1 cellular context compared by ENCODE assay signal in the genomic region with DNA sequence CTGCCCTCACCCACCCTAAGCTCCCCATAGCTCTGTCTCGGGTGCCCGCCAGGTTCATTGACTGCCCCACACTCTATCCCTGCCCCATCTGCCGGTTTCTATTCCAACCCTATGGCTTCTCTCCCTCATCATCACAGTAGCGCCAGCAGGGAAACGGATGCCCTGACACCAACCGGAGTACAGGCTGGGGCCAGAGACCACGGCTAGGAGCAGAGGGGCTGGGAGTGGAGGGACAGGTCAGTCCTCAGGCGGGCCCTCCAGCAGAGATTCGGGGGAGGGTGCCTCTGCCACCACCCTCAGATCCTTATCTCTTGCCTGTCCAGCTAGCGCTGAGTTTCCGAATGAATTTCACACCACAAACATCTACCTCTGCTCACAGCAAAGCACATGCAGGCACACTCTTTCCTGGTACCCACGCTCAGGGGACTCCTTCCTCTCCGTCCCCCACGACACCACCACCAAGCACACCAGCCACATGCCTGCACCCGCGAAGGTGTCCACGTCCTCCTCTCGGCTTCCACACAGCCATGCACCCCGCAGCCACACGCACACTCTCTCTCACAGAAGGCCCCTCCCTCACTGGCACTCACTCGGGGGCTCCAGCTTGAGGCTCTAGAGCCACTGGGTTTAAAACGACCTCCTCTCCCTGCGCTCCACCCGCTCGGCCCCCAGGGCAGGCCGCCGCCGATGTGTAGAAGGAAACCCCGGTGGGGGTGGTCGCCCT.
TF ChIP-seq lines count a peak whose summit lies in the region.

No MANE protein-coding gene starts in this region.

TF ChIP-seq in A549, 52 proteins besides CTCF, POLR2A, EP300 and RAD21 (continued from another document):
- TF ChIP-seq, protein P1, sequence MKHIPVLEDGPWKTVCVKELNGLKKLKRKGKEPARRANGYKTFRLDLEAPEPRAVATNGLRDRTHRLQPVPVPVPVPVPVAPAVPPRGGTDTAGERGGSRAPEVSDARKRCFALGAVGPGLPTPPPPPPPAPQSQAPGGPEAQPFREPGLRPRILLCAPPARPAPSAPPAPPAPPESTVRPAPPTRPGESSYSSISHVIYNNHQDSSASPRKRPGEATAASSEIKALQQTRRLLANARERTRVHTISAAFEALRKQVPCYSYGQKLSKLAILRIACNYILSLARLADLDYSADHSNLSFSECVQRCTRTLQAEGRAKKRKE (CRISPR knock-in tag; IDR thresholded peaks at IDR 0.05; ENCODE audit: low read depth) = no peak
- TF ChIP-seq SMC3 (IDR thresholded peaks at IDR 0.05) = no peak
- no peak for TF ChIP-seq JUNB (IDR thresholded peaks at IDR 0.05)
- TF ChIP-seq POLR2AphosphoS2 (conservative IDR thresholded peaks at IDR 0.05; ENCODE audit: low read length) = no peak
- TF ChIP-seq BHLHE40 (IDR thresholded peaks at IDR 0.05; ENCODE audit: low read depth, low read length) = no peak
- no peak for TF ChIP-seq HDAC2 (IDR thresholded peaks at IDR 0.05)
- TF ChIP-seq EHF (CRISPR knock-in tag; IDR thresholded peaks at IDR 0.05) = no peak
- no peak for TF ChIP-seq NFE2L2 (conservative IDR thresholded peaks at IDR 0.05; ENCODE audit: low read length)
- TF ChIP-seq FOSB (CRISPR knock-in tag; IDR thresholded peaks at IDR 0.05) = no peak
